ENCODE assay signal across 16 cellular contexts in genomic region chr1:40067023-40067422, GRCh38. TPM values are rescaled to one million over a fixed set of nuclear protein-coding genes. Genes with fewer than 3 reads are reported as not detected.
A peak's percentile ranks its signal among the peaks of the same experiment; 100 is the strongest.
DNase-seq lines count a peak whose midpoint lies in the region; ATAC-seq, FAIRE-seq and TF ChIP-seq lines count a peak whose summit lies in the region.
"Had no signal": no experiment of that assay in that cellular context is flagged by ENCODE, and none has a peak within 500 bp of the region (broad histone marks: within the 10 kb centered on the region; RNA-seq: fewer than 3 reads in every experiment).

No MANE protein-coding gene starts in this region.

- TF ChIP-seq EP300 in GM12878 (IDR thresholded peaks at IDR 0.05; ENCODE audit: borderline replicate concordance in 1 of 2, control insufficient read depth in 1 of 2, low read depth in 2 of 2, low read length in 2 of 2): no peak

- H3K4me3 ChIP-seq in GM12878: no peak overlapping the region
- H3K4me3 ChIP-seq: gastrocnemius medialis had no signal

- in situ Hi-C loops in GM12878 (cut with MboI): no loop called here

- ATAC-seq in GM12878 (no peak), HG02973 (IDR thresholded peaks at IDR 0.05; ENCODE audit: unreplicated experiment) (no peak)
- no peak for ATAC-seq in natural killer cell treated with Interleukin-12 subunit alpha and Interleukin-12 subunit beta and Interleukin-15 and Interleukin-18, amount 100 ng/mL, for 72 hours
- ATAC-seq: gastrocnemius medialis had no signal

- H3K36me3 ChIP-seq in GM12878 (ENCODE audit: control insufficient read depth in 2 of 2, insufficient read depth in 2 of 2, low read length in 1 of 2): peaks cover 42 to 65% of the 10 kb centered on the region in 2 experiments

- peaks cover 64% of the 10 kb centered on the region for H3K36me3 Mint-ChIP-seq in natural killer cell treated with Interleukin-12 subunit alpha and Interleukin-12 subunit beta and Interleukin-15 and Interleukin-18, amount 100 ng/mL, for 72 hours

- BruUV-seq in GM12878 (replicated peaks; lab: Mats Ljungman, UMichigan): TSS peak; percentile 1

- no peaks in the 10 kb centered on the region for H3K27me3 ChIP-seq in GM12878 (replicated peaks in 1 of 2; ENCODE audit: control insufficient read depth in 2 of 2, insufficient read depth in 2 of 2, low read length in 1 of 2)
- H3K27me3 ChIP-seq: gastrocnemius medialis had no signal

- CTCF ChIA-PET in GM12878 (lab: Yijun Ruan, JAX): interaction anchor here (0.6 to 2.2 kb wide), 3 partner anchors 10 to 926 kb away, joined by 3 to 6 read pairs (median 3); no protein-coding TSS in a partner anchor

- no peak overlapping the region for H3K4me2 ChIP-seq in GM12878 (ENCODE audit: control insufficient read depth, insufficient read depth)
- H3K4me2 ChIP-seq: KMS-11 had no signal

- RAD21 ChIA-PET in GM12878 (lab: Charles Lee; ENCODE audit: unreplicated experiment): interaction anchor here (1.3 kb wide), 1 partner anchor 12 kb away, joined by 4 read pairs; no protein-coding TSS in a partner anchor

- H3K9me3 Mint-ChIP-seq in natural killer cell treated with Interleukin-12 subunit alpha and Interleukin-12 subunit beta and Interleukin-15 and Interleukin-18, amount 100 ng/mL, for 72 hours: no peaks in the 10 kb centered on the region

- no peak for TF ChIP-seq POLR2A in GM12878 (IDR thresholded peaks at IDR 0.05; ENCODE audit: low read depth, low read length)

- no peak for TF ChIP-seq RAD21 in GM12878 (IDR thresholded peaks at IDR 0.05; ENCODE audit: insufficient read depth, low read depth, low read length)

- peaks cover 41 to 45% of the 10 kb centered on the region in 2 donors for H3K4me1 Mint-ChIP-seq in natural killer cell treated with Interleukin-12 subunit alpha and Interleukin-12 subunit beta and Interleukin-15 and Interleukin-18, amount 100 ng/mL, for 72 hours (ENCODE audit: low read depth in 2 of 2)

- H3K27me3 Mint-ChIP-seq in natural killer cell treated with Interleukin-12 subunit alpha and Interleukin-12 subunit beta and Interleukin-15 and Interleukin-18, amount 100 ng/mL, for 72 hours: no peaks in the 10 kb centered on the region

- no peak overlapping the region for H3K27ac ChIP-seq in GM12878 (ENCODE audit: control insufficient read depth, insufficient read depth)
- H3K27ac ChIP-seq: gastrocnemius medialis, KMS-11 had no signal

- H3K9me3 ChIP-seq in GM12878 (replicated peaks; ENCODE audit: control insufficient read depth, insufficient read depth, low read length): no peaks in the 10 kb centered on the region
- H3K9me3 ChIP-seq: gastrocnemius medialis had no signal

- WGBS in GM12878 (ENCODE audit: insufficient coverage, insufficient replicate concordance, low lambda C conversion rate, missing lambda C conversion rate): 92% methylated on average over 2 of the region's 2 CpGs

- H2AFZ ChIP-seq in GM12878 (ENCODE audit: control insufficient read depth, low read depth, low read length): no peak overlapping the region

- FAIRE-seq in GM12878 (lab: Jason Lieb, UNC): no peak
- FAIRE-seq: D721Med, GM12892 had no signal

- intact Hi-C loops in GM12878 (cut with micrococcal nuclease; ENCODE audit: unreplicated experiment): no loop called here

- no peak for TF ChIP-seq CTCF in GM12878 (IDR thresholded peaks at IDR 0.05 in 2 of 3, conservative IDR thresholded peaks at IDR 0.05 in 1 of 3; ENCODE audit: control insufficient read depth in 2 of 3, extremely low read depth in 1 of 3, insufficient read depth in 1 of 3, low read depth in 3 of 3, low read length in 3 of 3)

- H4K20me1 ChIP-seq in GM12878 (ENCODE audit: control insufficient read depth, insufficient read depth): no peaks in the 10 kb centered on the region

- H3K4me3 Mint-ChIP-seq in natural killer cell treated with Interleukin-12 subunit alpha and Interleukin-12 subunit beta and Interleukin-15 and Interleukin-18, amount 100 ng/mL, for 72 hours: peak overlapping the region; percentile 16

- POLR2A ChIA-PET in GM12878 (lab: Charles Lee): no interaction called here

- H3K9ac ChIP-seq in GM12878 (ENCODE audit: control insufficient read depth, insufficient read depth, low read length): no peak overlapping the region
- H3K9ac ChIP-seq: KMS-11 had no signal

- DNase-seq in COLO829 (ENCODE audit: low spot score) (peak; percentile 48), NCI-H226 (peak; percentile 44), GM12878 (ENCODE audit: low read depth, low spot score) (no peak), NCI-H2171 (lab: John Stamatoyannopoulos, UW) (no peak), NCI-H345 treated with DMSO at 0.1 percent for 48 hours (lab: John Stamatoyannopoulos, UW; ENCODE audit: unreplicated experiment) (no peak)
- DNase-seq in natural killer cell treated with Interleukin-12 subunit alpha and Interleukin-12 subunit beta and Interleukin-15 and Interleukin-18, amount 100 ng/mL, for 72 hours (ENCODE audit: low spot score): no peak
- DNase-seq: gastrocnemius medialis; kidney glomerular epithelial cell; NCI-H2081; occipital lobe; stimulated activated CD4-positive, alpha-beta T cell treated with anti-CD3 and anti-CD28 coated beads, Interleukin-15, amount 100 ng/mL, for 24 hours; T1000 had no signal

- SMC1A ChIA-PET in GM12878 (lab: Charles Lee; ENCODE audit: uncharacterized antibody, unreplicated experiment): interaction anchor here (1.3 kb wide), 1 partner anchor 10 kb away, joined by 3 read pairs; no protein-coding TSS in a partner anchor

- H3K4me1 ChIP-seq in GM12878 (ENCODE audit: control insufficient read depth, insufficient read depth, low read length): peaks cover 25% of the 10 kb centered on the region
- H3K4me1 ChIP-seq: gastrocnemius medialis had no signal

- peak overlapping the region; percentile 80 to 90 for H3K27ac Mint-ChIP-seq in natural killer cell treated with Interleukin-12 subunit alpha and Interleukin-12 subunit beta and Interleukin-15 and Interleukin-18, amount 100 ng/mL, for 72 hours

- peaks cover 2% of the 10 kb centered on the region for H3K79me2 ChIP-seq in GM12878 (ENCODE audit: control insufficient read depth, insufficient read depth, low read length)

TF ChIP-seq in GM12878, 131 proteins besides CTCF, POLR2A, EP300 and RAD21:
- TF ChIP-seq RELA (IDR thresholded peaks at IDR 0.05; ENCODE audit: borderline replicate concordance, partially characterized antibody): no peak

RNA-seq across cellular contexts. Expression of gene CAP1, which starts 26.5 kb away (rescaled TPM):
- total RNA-seq in GM12878 (2013; cell fraction: nucleolus; rRNA removed): 67.9 and 74.3 TPM in 2 replicates
- total RNA-seq in GM12878 (2014; rRNA removed) (378 and 394 TPM in 2 replicates), GM12878 (2014; rRNA removed; fragmentation: Illumina TruSeq; extraction: Trizol) (405 and 421 TPM in 2 replicates), GM12878 (2021) (482 and 491 TPM in 2 replicates)
- 209 TPM for polyA plus RNA-seq in GM12878 (2011; ENCODE audit: low read depth)
- polyA plus RNA-seq in GM12878 (2011; rRNA removed) (360 and 431 TPM in 2 replicates), GM12878 (2014; fragmentation: Illumina TruSeq; extraction: Trizol) (500 and 537 TPM in 2 replicates), GM12878 (2014; fragmentation: Nextera tagmentation; extraction: Ambion mirVana) (100 to 1,000 TPM; 413 to 441 TPM), GM12878 (2014; rRNA removed) (367 and 393 TPM in 2 replicates), GM12878 (2016; fragmentation: Nextera tagmentation; extraction: Ambion mirVana) (100 to 1,000 TPM; 475 to 481 TPM)
- 219 and 245 TPM in 2 replicates for polyA plus RNA-seq in GM12878 (2011; cell fraction: cytosol; rRNA removed)
- 178 and 179 TPM in 2 replicates for polyA plus RNA-seq in GM12878 (2011; cell fraction: nucleus; rRNA removed)
- 262 and 277 TPM in 2 replicates for polyA plus RNA-seq in GM12878 (2012)
- 238 and 242 TPM in 2 replicates for polyA minus RNA-seq in GM12878 (2011; rRNA and poly(A)+ RNA removed)
- 82.6 and 88.4 TPM in 2 replicates for polyA minus RNA-seq in GM12878 (2011; cell fraction: cytosol; rRNA and poly(A)+ RNA removed)
- polyA minus RNA-seq in GM12878 (2011; cell fraction: nucleus; rRNA and poly(A)+ RNA removed): 51.4 and 68.3 TPM in 2 replicates
- total RNA-seq in natural killer cell treated with Interleukin-12 subunit alpha and Interleukin-12 subunit beta and Interleukin-15 and Interleukin-18, amount 100 ng/mL, for 72 hours: 100 to 1,000 TPM; 423 to 738 TPM

RNA-seq across cellular contexts. Expression of gene PPT1, which starts 30.0 kb away (rescaled TPM):
- total RNA-seq in GM12878 (2013; cell fraction: nucleolus; rRNA removed): 42.3 and 51.6 TPM in 2 replicates
- total RNA-seq in GM12878 (2014; rRNA removed) (67.6 and 70.2 TPM in 2 replicates), GM12878 (2014; rRNA removed; fragmentation: Illumina TruSeq; extraction: Trizol) (92.1 and 95.8 TPM in 2 replicates), GM12878 (2021) (70.7 and 72.8 TPM in 2 replicates)
- polyA plus RNA-seq in GM12878 (2011; ENCODE audit: low read depth): 38.5 TPM
- polyA plus RNA-seq in GM12878 (2011; rRNA removed) (50.4 and 55.0 TPM in 2 replicates), GM12878 (2014; fragmentation: Illumina TruSeq; extraction: Trizol) (142 and 175 TPM in 2 replicates), GM12878 (2014; fragmentation: Nextera tagmentation; extraction: Ambion mirVana) (100 to 1,000 TPM; 111 to 147 TPM), GM12878 (2014; rRNA removed) (58.1 and 68.0 TPM in 2 replicates), GM12878 (2016; fragmentation: Nextera tagmentation; extraction: Ambion mirVana) (100 to 1,000 TPM; 133 to 138 TPM)
- 39.0 and 41.3 TPM in 2 replicates for polyA plus RNA-seq in GM12878 (2011; cell fraction: cytosol; rRNA removed)
- 13.9 and 18.3 TPM in 2 replicates for polyA plus RNA-seq in GM12878 (2011; cell fraction: nucleus; rRNA removed)
- polyA plus RNA-seq in GM12878 (2012): 44.2 and 48.5 TPM in 2 replicates
- polyA minus RNA-seq in GM12878 (2011; rRNA and poly(A)+ RNA removed): 39.4 and 40.4 TPM in 2 replicates
- polyA minus RNA-seq in GM12878 (2011; cell fraction: cytosol; rRNA and poly(A)+ RNA removed): 16.8 and 18.8 TPM in 2 replicates
- 3.7 and 5.9 TPM in 2 replicates for polyA minus RNA-seq in GM12878 (2011; cell fraction: nucleus; rRNA and poly(A)+ RNA removed)
- total RNA-seq in natural killer cell treated with Interleukin-12 subunit alpha and Interleukin-12 subunit beta and Interleukin-15 and Interleukin-18, amount 100 ng/mL, for 72 hours: 10 to 100 TPM; 42.3 to 64.0 TPM

Comparison
In these comparisons a context has a peak if more than half of its experiments do, and no peak if none do; other contexts are left out.
1. DNase-seq: peak in COLO829 (single experiment) and NCI-H226 (single experiment); none in GM12878 (single experiment), natural killer cell treated with Interleukin-12 subunit alpha and Interleukin-12 subunit beta and Interleukin-15 and Interleukin-18, amount 100 ng/mL, for 72 hours (single experiment), NCI-H2171 (single experiment) and NCI-H345 treated with DMSO at 0.1 percent for 48 hours (single experiment).